Comparison of ENCODE assay signal across 9 cellular contexts in the genomic region with DNA sequence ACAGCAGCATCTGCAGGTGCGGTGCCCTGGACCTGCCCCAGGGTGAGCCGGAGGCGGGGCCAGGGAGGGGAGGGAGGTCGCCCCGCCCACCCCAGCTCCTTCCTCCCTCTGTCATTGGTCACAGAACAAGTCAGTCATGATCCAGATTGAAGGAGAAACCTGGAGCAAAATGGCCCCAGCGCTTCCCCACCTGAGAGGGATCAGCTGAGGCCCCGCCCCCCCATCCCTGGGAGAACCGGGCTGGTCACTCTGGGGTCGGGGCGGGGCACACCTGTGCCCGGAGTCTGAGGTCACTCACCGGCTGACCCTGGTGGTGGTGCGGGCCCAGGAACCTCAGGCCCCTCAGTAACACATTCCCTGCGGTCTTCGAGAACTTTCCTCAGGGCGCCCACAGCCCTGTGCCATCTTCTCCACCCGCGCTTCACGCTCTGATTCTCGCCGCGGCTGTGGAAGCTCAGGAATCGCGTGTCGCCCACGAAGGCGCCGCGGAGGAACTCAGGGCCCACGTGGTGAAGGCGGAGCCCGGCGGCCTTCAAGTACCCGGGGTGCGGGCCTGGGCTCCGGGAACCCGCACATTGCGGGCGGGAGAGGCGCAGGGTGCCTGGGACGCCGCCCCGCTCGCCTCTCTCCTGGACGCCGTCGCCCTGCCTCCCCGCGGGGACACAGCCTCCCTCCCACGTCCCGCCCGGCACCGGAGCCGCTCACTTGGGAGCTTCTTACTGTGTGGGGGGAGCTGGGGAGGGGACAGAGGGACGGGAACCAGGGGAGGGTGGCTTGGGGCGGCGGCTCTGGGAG. TPM values are rescaled to one million over a fixed set of nuclear protein-coding genes. Genes with fewer than 3 reads are reported as not detected.
A peak's percentile ranks its signal among the peaks of the same experiment; 100 is the strongest.
DNase-seq lines count a peak whose midpoint lies in the region; ATAC-seq and TF ChIP-seq lines count a peak whose summit lies in the region.
"Had no signal": no experiment of that assay in that cellular context is flagged by ENCODE, and none has a peak within 500 bp of the region (broad histone marks: within the 10 kb centered on the region; RNA-seq: fewer than 3 reads in every experiment).

No MANE protein-coding gene starts in this region.

- no peaks in the 10 kb centered on the region for H3K36me3 Mint-ChIP-seq in chondrocyte (ENCODE audit: low read depth)

- H3K27me3 ChIP-seq in right cardiac atrium (ENCODE audit: control insufficient read depth, insufficient read depth) = no peaks in the 10 kb centered on the region

- peaks cover 30% of the 10 kb centered on the region for H3K27me3 Mint-ChIP-seq in chondrocyte (ENCODE audit: low read depth)

- 4% methylated on average over 48 of the region's 57 CpGs for WGBS in right cardiac atrium

- no peak for TF ChIP-seq CTCF in chondrocyte (IDR thresholded peaks at IDR 0.05)

- intact Hi-C loops in right cardiac atrium (cut with DNase I) = no loop called here

- no peaks in the 10 kb centered on the region for H3K4me1 ChIP-seq in right cardiac atrium (ENCODE audit: control insufficient read depth, insufficient read depth, low read length)

- no peak overlapping the region for H3K27ac ChIP-seq in right cardiac atrium (ENCODE audit: low read length)
- H3K27ac ChIP-seq: 22Rv1 had no signal

- H3K9me3 Mint-ChIP-seq in chondrocyte (ENCODE audit: low read depth) = no peaks in the 10 kb centered on the region

- ATAC-seq in right cardiac atrium = peak; percentile 61 to 73

- H3K9me3 ChIP-seq in right cardiac atrium (ENCODE audit: control insufficient read depth, low read length) = no peaks in the 10 kb centered on the region

- H3K4me3 ChIP-seq in right cardiac atrium (ENCODE audit: low read length) = no peak overlapping the region

- no peak overlapping the region for H3K4me3 Mint-ChIP-seq in chondrocyte (ENCODE audit: unreplicated experiment)

- H3K27ac Mint-ChIP-seq in chondrocyte (ENCODE audit: unreplicated experiment) = no peak overlapping the region

- no peaks in the 10 kb centered on the region for H3K4me1 Mint-ChIP-seq in chondrocyte (ENCODE audit: low read depth)

- DNase-seq in DMS 273 (lab: John Stamatoyannopoulos, UW; ENCODE audit: unreplicated experiment) = peak; percentile 36
- no peak for DNase-seq in DMS 273 treated with DMSO at 0.1 percent for 48 hours (lab: John Stamatoyannopoulos, UW)
- DNase-seq in activated T-cell treated with anti-CD3 and anti-CD28 coated beads, Interleukin-2, amount 50 U/mL, for 48 hours = peak; percentile 76 to 81
- DNase-seq in right cardiac atrium = peak; percentile 18 to 67 (median 62)
- peak; percentile 60 to 77 for DNase-seq in stimulated activated CD4-positive, alpha-beta T cell treated with anti-CD3 and anti-CD28 coated beads, Interleukin-1b, Interleukin-23, amount 100 ng/mL, for 4 hours (ENCODE audit: low read depth in 2 of 2)
- DNase-seq in chondrocyte (ENCODE audit: low spot score) = no peak
- no peak for DNase-seq in nucleus accumbens (lab: John Stamatoyannopoulos, UW)
- DNase-seq in hepatic stellate cell (ENCODE audit: low spot score) = no peak

RNA-seq across cellular contexts. Expression of a gene that starts 36.4 kb away (rescaled TPM):
- 100 to 1,000 TPM; 183 to 425 (median 325) TPM for total RNA-seq in right cardiac atrium
- polyA plus RNA-seq in right cardiac atrium = 276 TPM
- total RNA-seq in chondrocyte = 176 to 187 TPM (median 182 TPM) in 3 replicates

RNA-seq across cellular contexts. Expression of a gene that starts 48.7 kb away (rescaled TPM):
- 100 to 1,000 TPM; 283 to 475 (median 403) TPM for total RNA-seq in right cardiac atrium
- polyA plus RNA-seq in right cardiac atrium = 448 TPM
- total RNA-seq in chondrocyte = 149 to 216 TPM (median 206 TPM) in 3 replicates

Comparison
In these comparisons a context has a peak if more than half of its experiments do, and no peak if none do; other contexts are left out.
1. DNase-seq: peak in DMS 273 (single experiment), activated T-cell treated with anti-CD3 and anti-CD28 coated beads, Interleukin-2, amount 50 U/mL, for 48 hours (2 of 2), right cardiac atrium (3 of 3) and stimulated activated CD4-positive, alpha-beta T cell treated with anti-CD3 and anti-CD28 coated beads, Interleukin-1b, Interleukin-23, amount 100 ng/mL, for 4 hours (2 of 2); none in DMS 273 treated with DMSO at 0.1 percent for 48 hours (single experiment), chondrocyte (single experiment), nucleus accumbens (0 of 56) and hepatic stellate cell (single experiment).